8 cellular contexts compared by ENCODE assay signal in genomic region chr12:104669057-104669770, GRCh38.
A peak's percentile ranks its signal among the peaks of the same experiment; 100 is the strongest.
DNase-seq lines count a peak whose midpoint lies in the region; ATAC-seq and TF ChIP-seq lines count a peak whose summit lies in the region.

No MANE protein-coding gene starts in this region.

- H3K9me3 ChIP-seq in lower lobe of right lung (no peaks in the 10 kb centered on the region), tibial nerve (no peaks in the 10 kb centered on the region)

- no peaks in the 10 kb centered on the region for H3K36me3 ChIP-seq in brain microvascular endothelial cell (replicated peaks)
- H3K36me3 ChIP-seq in lower lobe of right lung: no peaks in the 10 kb centered on the region
- H3K36me3 ChIP-seq in tibial nerve: no peaks in the 10 kb centered on the region

- H3K4me1 ChIP-seq in lower lobe of right lung (peaks cover 77% of the 10 kb centered on the region), tibial nerve (peaks cover 0 to 59% (median 48%) of the 10 kb centered on the region in 4 donors)

- no peaks in the 10 kb centered on the region for H3K27me3 ChIP-seq in brain microvascular endothelial cell (replicated peaks)
- H3K27me3 ChIP-seq in lower lobe of right lung (ENCODE audit: low read depth): no peaks in the 10 kb centered on the region
- H3K27me3 ChIP-seq in tibial nerve: no peaks in the 10 kb centered on the region

- peak; percentile 43; the same call in 1 of the 2 replicates for TF ChIP-seq CTCF in AG10803 (conservative IDR thresholded peaks at IDR 0.05; ENCODE audit: low read length)
- TF ChIP-seq CTCF in brain microvascular endothelial cell (IDR thresholded peaks at IDR 0.05; ENCODE audit: low read depth, low read length, missing control alignments): peak; percentile 46
- TF ChIP-seq CTCF in lower lobe of right lung (IDR thresholded peaks at IDR 0.05): no peak
- peak in 2 of 5 experiments; percentile 16 to 33 for TF ChIP-seq CTCF in tibial nerve (IDR thresholded peaks at IDR 0.05)

- 16 to 22% methylated on average over 20 of the region's 20 CpGs for WGBS in tibial nerve, 2 donors

- DNase-seq in AG10803 (ENCODE audit: low read depth) (no peak), NCI-H1105 treated with DMSO at 0.1 percent for 48 hours (lab: John Stamatoyannopoulos, UW) (peak; percentile 79), brain microvascular endothelial cell (no peak), lower lobe of right lung (peak; percentile 73), tibial nerve (ENCODE audit: low spot score in 2 of 2) (peak in 1 of 2 donors; percentile 34)
- DNase-seq in stimulated activated CD4-positive, alpha-beta T cell treated with anti-CD3 and anti-CD28 coated beads, Interleukin-15, amount 100 ng/mL, for 24 hours: no peak

- H3K27ac ChIP-seq in brain microvascular endothelial cell (peak overlapping the region; percentile 51), lower lobe of right lung (peak overlapping the region; percentile 73), tibial nerve (peak overlapping the region; percentile 33 to 90 (median 78))

- TF ChIP-seq POLR2A in tibial nerve (IDR thresholded peaks at IDR 0.05): no peak

- intact Hi-C loops in lower lobe of right lung (cut with DNase I): no loop called here

- in situ Hi-C loops in brain microvascular endothelial cell (cut with HindIII; ENCODE audit: low pct_ligation_motif_present, low sequenced_read_pairs): no loop called here

- peak in 1 of 2 donors; percentile 67 for TF ChIP-seq EP300 in tibial nerve (IDR thresholded peaks at IDR 0.05)

- H3K4me3 ChIP-seq in AG10803 (ENCODE audit: low read length): no peak overlapping the region
- H3K4me3 ChIP-seq in brain microvascular endothelial cell (ENCODE audit: low read depth, low read length): no peak overlapping the region
- H3K4me3 ChIP-seq in lower lobe of right lung: no peak overlapping the region
- peak overlapping the region in 1 of 4 donors; percentile 5 for H3K4me3 ChIP-seq in tibial nerve

- ATAC-seq in lower lobe of right lung (peak; percentile 36 to 62), HG02798 (IDR thresholded peaks at IDR 0.05; ENCODE audit: poor library complexity, unreplicated experiment) (no peak), HG03354 (IDR thresholded peaks at IDR 0.05; ENCODE audit: poor library complexity, severe bottlenecking, unreplicated experiment) (no peak)

Comparison
In these comparisons a context has a peak if more than half of its experiments do, and no peak if none do; other contexts are left out.
1. DNase-seq: peak in NCI-H1105 treated with DMSO at 0.1 percent for 48 hours (single experiment) and lower lobe of right lung (single experiment); none in AG10803 (single experiment), brain microvascular endothelial cell (single experiment) and stimulated activated CD4-positive, alpha-beta T cell treated with anti-CD3 and anti-CD28 coated beads, Interleukin-15, amount 100 ng/mL, for 24 hours (single experiment).
2. ATAC-seq: peak in lower lobe of right lung (2 of 2); none in HG02798 (single experiment) and HG03354 (single experiment).
3. Peak in every context shown above with its lines, with median percentiles within 50 percentile points of each other: H3K27ac ChIP-seq.